8 cellular contexts compared by ENCODE assay signal in the genomic region with DNA sequence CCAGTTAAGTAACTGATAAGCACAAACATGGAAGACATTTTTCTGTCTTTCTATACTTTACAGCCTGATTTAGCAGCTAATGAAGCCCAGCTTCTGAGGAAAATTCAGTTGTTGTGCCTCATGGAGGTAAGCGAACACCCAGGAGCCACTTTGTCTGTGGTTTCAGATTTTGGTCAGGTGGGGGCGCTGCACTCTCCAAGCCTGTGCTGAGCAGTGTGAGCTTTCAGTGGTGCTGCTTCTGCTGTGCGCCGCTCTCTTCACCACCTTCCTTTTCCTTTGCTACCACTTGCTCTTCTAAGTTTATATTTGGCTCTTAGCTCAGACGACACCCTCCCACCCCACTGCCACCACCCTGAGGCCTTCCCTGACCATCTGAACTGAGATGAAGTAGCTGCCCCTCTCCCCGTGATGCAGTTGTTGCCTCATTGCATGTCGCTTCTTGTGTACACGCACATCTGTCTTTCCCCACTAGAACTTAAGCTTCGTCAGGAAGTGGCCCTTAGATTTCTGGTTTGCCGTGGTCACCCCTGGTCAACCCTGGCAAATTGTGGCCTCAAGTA. TPM values are rescaled to one million over a fixed set of nuclear protein-coding genes. Genes with fewer than 3 reads are reported as not detected.
DNase-seq lines count a peak whose midpoint lies in the region; FAIRE-seq and TF ChIP-seq lines count a peak whose summit lies in the region.

No MANE protein-coding gene starts in this region.

- DNase-seq in HT-29 (ENCODE audit: low spot score) (peak; percentile 61), T-helper 9 cell (peak; percentile 76), astrocyte of the hippocampus (ENCODE audit: low read depth, low spot score) (peak; percentile 75), keratinocyte (ENCODE audit: low read depth, low spot score) (no peak), GM19238 (ENCODE audit: insufficient read length, low spot score) (no peak), occipital lobe (lab: John Stamatoyannopoulos, UW) (no peak)
- peak; percentile 71 to 72 for DNase-seq in stimulated activated CD4-positive, alpha-beta T cell treated with anti-CD3 and anti-CD28 coated beads, Interleukin-2, amount 100 ng/mL, for 48 hours

- no peaks in the 10 kb centered on the region for H3K9me1 ChIP-seq in keratinocyte (ENCODE audit: control insufficient read depth, extremely low read depth, insufficient read depth, low read length)

- H3K36me3 ChIP-seq in BLaER1 = peaks cover 82% of the 10 kb centered on the region
- peaks cover 29 to 44% of the 10 kb centered on the region in 2 experiments for H3K36me3 ChIP-seq in keratinocyte (ENCODE audit: control insufficient read depth in 2 of 2, extremely low read depth in 1 of 2, insufficient read depth in 2 of 2, low read length in 2 of 2)

- H3K9me3 ChIP-seq in BLaER1 = no peaks in the 10 kb centered on the region
- no peaks in the 10 kb centered on the region for H3K9me3 ChIP-seq in keratinocyte (ENCODE audit: control insufficient read depth, low read depth, low read length)

- FAIRE-seq in keratinocyte (lab: Jason Lieb, UNC) = no peak

- no peak overlapping the region for H3K4me2 ChIP-seq in BLaER1
- H3K4me2 ChIP-seq in keratinocyte (ENCODE audit: control insufficient read depth, extremely low read depth, insufficient read depth, low read depth, low read length) = no peak overlapping the region

- H4K20me1 ChIP-seq in BLaER1 (no peaks in the 10 kb centered on the region; the same call in 1 of the 2 replicates), keratinocyte (ENCODE audit: control insufficient read depth, extremely low read depth, insufficient read depth, low read length) (no peaks in the 10 kb centered on the region)

- H3K4me1 ChIP-seq in BLaER1 (no peaks in the 10 kb centered on the region), keratinocyte (ENCODE audit: control insufficient read depth, extremely low read depth, insufficient read depth, low read length) (no peaks in the 10 kb centered on the region)

- H3K79me2 ChIP-seq in keratinocyte (ENCODE audit: control insufficient read depth, insufficient read depth, low read length) = no peaks in the 10 kb centered on the region

- H2AFZ ChIP-seq in keratinocyte (ENCODE audit: control insufficient read depth, low read length) = no peak overlapping the region

- no peak overlapping the region for H3K4me3 ChIP-seq in BLaER1
- H3K4me3 ChIP-seq in keratinocyte (ENCODE audit: control insufficient read depth in 2 of 3, extremely low read depth in 1 of 3, insufficient read depth in 2 of 3, low read depth in 1 of 3, low read length in 3 of 3) = no peak overlapping the region

- no peak overlapping the region for H3K27ac ChIP-seq in BLaER1
- no peak overlapping the region for H3K27ac ChIP-seq in keratinocyte (ENCODE audit: control insufficient read depth, insufficient read depth, low read length)

- peak; percentile 57 to 77 (median 67) for TF ChIP-seq CTCF in keratinocyte (optimal IDR thresholded peaks at IDR 0.05 in 1 of 3, IDR thresholded peaks at IDR 0.05 in 1 of 3, conservative IDR thresholded peaks at IDR 0.05 in 1 of 3; ENCODE audit: extremely low read depth in 1 of 3, insufficient read depth in 2 of 3, low read length in 3 of 3)

- H3K27me3 ChIP-seq in BLaER1 (no peaks in the 10 kb centered on the region), keratinocyte (ENCODE audit: control insufficient read depth, extremely low read depth, insufficient read depth, low read length) (no peaks in the 10 kb centered on the region)

- dilution Hi-C loops in keratinocyte (cut with MboI; ENCODE audit: extremely low pct_ligation_motif_present, low sequenced_read_pairs) = no loop called here

- H3K9ac ChIP-seq in BLaER1 = 0 out of 2 replicates have a peak overlapping the region, but pooled peaks have one; percentile 53
- no peak overlapping the region for H3K9ac ChIP-seq in keratinocyte (ENCODE audit: control insufficient read depth, extremely low read depth, insufficient read depth, low read length)

RNA-seq across cellular contexts. Expression of a gene that starts 14.0 kb away (rescaled TPM):
- total RNA-seq in HT-29 (2014; rRNA removed; shearing (Covaris generic)) = 235 TPM in 2 replicates
- polyA plus RNA-seq in keratinocyte = 165 to 221 TPM (median 184 TPM) in 3 replicates
- 121 TPM for polyA plus RNA-seq in keratinocyte (2011; ENCODE audit: low read depth)
- polyA plus RNA-seq in keratinocyte (2011; cell fraction: cytosol; rRNA removed) = 141 and 146 TPM in 2 replicates
- polyA plus RNA-seq in keratinocyte (2011; cell fraction: nucleus; rRNA removed) = 134 and 140 TPM in 2 replicates
- 110 and 192 TPM in 2 replicates for polyA plus RNA-seq in keratinocyte (2012; ENCODE audit: low replicate concordance)
- polyA minus RNA-seq in keratinocyte = 84.0 to 98.0 TPM (median 92.6 TPM) in 3 replicates
- polyA minus RNA-seq in keratinocyte (2011; cell fraction: cytosol; rRNA and poly(A)+ RNA removed) = 78.8 TPM
- 49.9 and 56.8 TPM in 2 replicates for polyA minus RNA-seq in keratinocyte (2011; cell fraction: nucleus; rRNA and poly(A)+ RNA removed)
- total RNA-seq in occipital lobe = 80.3 TPM

RNA-seq across cellular contexts. Expression of a gene that starts 14.7 kb away (rescaled TPM):
- 8.6 and 11.5 TPM in 2 replicates for total RNA-seq in HT-29 (2014; rRNA removed; shearing (Covaris generic))
- 11.2 to 13.7 TPM (median 12.6 TPM) in 3 replicates for polyA plus RNA-seq in keratinocyte
- polyA plus RNA-seq in keratinocyte (2011; ENCODE audit: low read depth) = 6.5 TPM
- 6.5 and 10.6 TPM in 2 replicates for polyA plus RNA-seq in keratinocyte (2011; cell fraction: cytosol; rRNA removed)
- polyA plus RNA-seq in keratinocyte (2011; cell fraction: nucleus; rRNA removed) = 45.5 and 45.7 TPM in 2 replicates
- 10.8 and 13.8 TPM in 2 replicates for polyA plus RNA-seq in keratinocyte (2012; ENCODE audit: low replicate concordance)
- polyA minus RNA-seq in keratinocyte = 9.1 to 15.1 TPM (median 13.0 TPM) in 3 replicates
- polyA minus RNA-seq in keratinocyte (2011; cell fraction: cytosol; rRNA and poly(A)+ RNA removed) = 7.1 TPM
- polyA minus RNA-seq in keratinocyte (2011; cell fraction: nucleus; rRNA and poly(A)+ RNA removed) = 7.7 and 10.3 TPM in 2 replicates
- total RNA-seq in occipital lobe = 11.1 TPM

RNA-seq across cellular contexts. Expression of a gene that starts 27.4 kb away (rescaled TPM):
- not detected in 2 replicates for total RNA-seq in HT-29 (2014; rRNA removed; shearing (Covaris generic))
- polyA plus RNA-seq in keratinocyte = not detected in 3 replicates
- not detected for polyA plus RNA-seq in keratinocyte (2011; ENCODE audit: low read depth)
- polyA plus RNA-seq in keratinocyte (2011; cell fraction: cytosol; rRNA removed) = not detected in 2 replicates
- polyA plus RNA-seq in keratinocyte (2011; cell fraction: nucleus; rRNA removed) = not detected in 2 replicates
- not detected in 2 replicates for polyA plus RNA-seq in keratinocyte (2012; ENCODE audit: low replicate concordance)
- polyA minus RNA-seq in keratinocyte = not detected in 3 replicates
- not detected for polyA minus RNA-seq in keratinocyte (2011; cell fraction: cytosol; rRNA and poly(A)+ RNA removed)
- not detected in 2 replicates for polyA minus RNA-seq in keratinocyte (2011; cell fraction: nucleus; rRNA and poly(A)+ RNA removed)
- total RNA-seq in occipital lobe = not detected

RNA-seq across cellular contexts. Expression of a gene that starts 38.1 kb away (rescaled TPM):
- 175 and 194 TPM in 2 replicates for total RNA-seq in HT-29 (2014; rRNA removed; shearing (Covaris generic))
- 4.3 to 12.2 TPM (median 6.2 TPM) in 3 replicates for polyA plus RNA-seq in keratinocyte
- polyA plus RNA-seq in keratinocyte (2011; ENCODE audit: low read depth) = 2.0 TPM
- 0.97 and 2.1 TPM in 2 replicates for polyA plus RNA-seq in keratinocyte (2011; cell fraction: cytosol; rRNA removed)
- 68.1 and 95.0 TPM in 2 replicates for polyA plus RNA-seq in keratinocyte (2011; cell fraction: nucleus; rRNA removed)
- polyA plus RNA-seq in keratinocyte (2012; ENCODE audit: low replicate concordance) = 3.6 and 6.4 TPM in 2 replicates
- polyA minus RNA-seq in keratinocyte = 2.3 to 3.0 TPM (median 2.4 TPM) in 3 replicates
- polyA minus RNA-seq in keratinocyte (2011; cell fraction: cytosol; rRNA and poly(A)+ RNA removed) = 2.7 TPM
- 6.5 and 6.8 TPM in 2 replicates for polyA minus RNA-seq in keratinocyte (2011; cell fraction: nucleus; rRNA and poly(A)+ RNA removed)
- 1.4 TPM for total RNA-seq in occipital lobe

RNA-seq across cellular contexts. Expression of a gene that starts 43.3 kb away (rescaled TPM):
- 253 and 283 TPM in 2 replicates for total RNA-seq in HT-29 (2014; rRNA removed; shearing (Covaris generic))
- polyA plus RNA-seq in keratinocyte = 120 to 196 TPM (median 129 TPM) in 3 replicates
- 16.1 TPM for polyA plus RNA-seq in keratinocyte (2011; ENCODE audit: low read depth)
- polyA plus RNA-seq in keratinocyte (2011; cell fraction: cytosol; rRNA removed) = 130 and 138 TPM in 2 replicates
- polyA plus RNA-seq in keratinocyte (2011; cell fraction: nucleus; rRNA removed) = 218 and 272 TPM in 2 replicates
- 72.8 and 112 TPM in 2 replicates for polyA plus RNA-seq in keratinocyte (2012; ENCODE audit: low replicate concordance)
- 179 to 492 TPM (median 229 TPM) in 3 replicates for polyA minus RNA-seq in keratinocyte
- 194 TPM for polyA minus RNA-seq in keratinocyte (2011; cell fraction: cytosol; rRNA and poly(A)+ RNA removed)
- polyA minus RNA-seq in keratinocyte (2011; cell fraction: nucleus; rRNA and poly(A)+ RNA removed) = 132 and 151 TPM in 2 replicates
- total RNA-seq in occipital lobe = 91.7 TPM

Comparison
In these comparisons a context has a peak if more than half of its experiments do, and no peak if none do; other contexts are left out.
1. DNase-seq: peak in HT-29 (single experiment), T-helper 9 cell (single experiment), astrocyte of the hippocampus (single experiment) and stimulated activated CD4-positive, alpha-beta T cell treated with anti-CD3 and anti-CD28 coated beads, Interleukin-2, amount 100 ng/mL, for 48 hours (2 of 2); none in keratinocyte (single experiment), GM19238 (single experiment) and occipital lobe (single experiment).